In the genomic region with DNA sequence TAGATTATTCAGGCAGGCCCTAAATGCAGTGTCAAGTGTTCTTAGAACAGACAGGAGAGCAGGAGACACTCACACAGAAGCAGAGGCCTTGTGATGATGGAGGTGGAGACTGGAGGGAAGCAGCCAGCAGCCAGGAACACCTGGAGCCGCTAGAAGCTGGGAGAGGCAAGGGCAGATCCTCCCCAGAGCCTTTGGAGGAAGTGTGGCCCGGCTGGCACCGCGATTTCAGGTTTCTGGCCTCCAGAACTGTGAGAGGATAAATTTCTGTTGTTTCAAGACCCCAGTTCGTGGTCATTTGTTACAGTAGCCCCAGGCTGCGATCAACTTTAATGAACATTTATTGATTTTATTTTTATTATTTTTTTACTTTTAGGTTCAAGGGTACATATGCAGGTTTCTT, we compare ENCODE assay signal across 8 cellular contexts.
"Had no signal": no experiment of that assay in that cellular context is flagged by ENCODE, and none has a peak within 500 bp of the region (broad histone marks: within the 10 kb centered on the region; RNA-seq: fewer than 3 reads in every experiment).

No MANE protein-coding gene starts in this region.

- H3K4me3 Mint-ChIP-seq: GM23338, H9, HFFc6 had no signal

- H3K9me3 Mint-ChIP-seq: GM23338 had no signal

- DNase-seq: GM23248, GOT3, H7, H9, HCEC 1CT, HFFc6 had no signal

- ATAC-seq: GM23338, HCT116 had no signal

- H3K27ac Mint-ChIP-seq: GM23338, H9, HFFc6 had no signal

- H3K4me1 Mint-ChIP-seq: GM23338 had no signal
